In genomic region chr10:79100761-79101160, GRCh38 we compare ENCODE assay signal across 15 cellular contexts. TPM values are rescaled to one million over a fixed set of nuclear protein-coding genes. Genes with fewer than 3 reads are reported as not detected.
DNase-seq lines count a peak whose midpoint lies in the region; ATAC-seq, FAIRE-seq and TF ChIP-seq lines count a peak whose summit lies in the region.
"Had no signal": no experiment of that assay in that cellular context is flagged by ENCODE, and none has a peak within 500 bp of the region (broad histone marks: within the 10 kb centered on the region; RNA-seq: fewer than 3 reads in every experiment).

No MANE protein-coding gene starts in this region.

- ATAC-seq in A549 = no peak
- no peak for ATAC-seq in central memory CD8-positive, alpha-beta T cell (replicated peaks; ENCODE audit: extremely low read depth, poor library complexity, severe bottlenecking)
- no peak for ATAC-seq in HG03108 (IDR thresholded peaks at IDR 0.05; ENCODE audit: unreplicated experiment)
- ATAC-seq in GM18907 (IDR thresholded peaks at IDR 0.05; ENCODE audit: unreplicated experiment) = no peak
- ATAC-seq: left lung had no signal

- H3K27ac Mint-ChIP-seq in Caco-2 (ENCODE audit: unreplicated experiment) (peak overlapping the region; percentile 7), neural progenitor cell (peak overlapping the region; percentile 96)
- peak overlapping the region; percentile 33 for H3K27ac Mint-ChIP-seq in central memory CD8-positive, alpha-beta T cell (ENCODE audit: low read depth)
- H3K27ac Mint-ChIP-seq: activated naive CD4-positive, alpha-beta T cell treated with anti-CD3 and anti-CD28 coated beads for 36 hours had no signal

- H3K27me3 ChIP-seq in Caco-2 (replicated peaks; ENCODE audit: control insufficient read depth, insufficient read depth, low read length) (no peaks in the 10 kb centered on the region), neural progenitor cell (no peaks in the 10 kb centered on the region)
- H3K27me3 ChIP-seq: BE2C, hepatocyte, left lung had no signal

- 39% methylated on average over 2 of the region's 5 CpGs for WGBS in A549 (ENCODE audit: missing lambda C conversion rate)

- H3K9me3 Mint-ChIP-seq in Caco-2 (ENCODE audit: unreplicated experiment) (no peaks in the 10 kb centered on the region), neural progenitor cell (no peaks in the 10 kb centered on the region)
- H3K9me3 Mint-ChIP-seq in central memory CD8-positive, alpha-beta T cell = no peaks in the 10 kb centered on the region
- H3K9me3 Mint-ChIP-seq: activated naive CD4-positive, alpha-beta T cell treated with anti-CD3 and anti-CD28 coated beads for 36 hours had no signal

- H4K20me1 ChIP-seq in neural progenitor cell (ENCODE audit: low read depth) = peaks cover 99% of the 10 kb centered on the region

- no peak overlapping the region for H2AFZ ChIP-seq in neural progenitor cell (replicated peaks)
- H2AFZ ChIP-seq: hepatocyte had no signal

- H3K4me2 ChIP-seq in A549 (peak overlapping the region; percentile 55), neural progenitor cell (no peak overlapping the region)

- H3K27ac ChIP-seq in A549 (peak overlapping the region; percentile 55 to 92; a peak in 4 of 6 replicates), neural progenitor cell (no peak overlapping the region)

- no TSS peak for BruUV-seq in Caco-2 (replicated peaks; lab: Mats Ljungman, UMichigan)

- CTCF ChIA-PET in A549 (lab: Yijun Ruan, JAX) (interaction anchor here (1.1 to 8.7 kb wide), 3 partner anchors 11 to 95 kb away, joined by 3 to 65 read pairs (median 4); no protein-coding TSS in a partner anchor), Caco-2 (lab: Charles Lee) (interaction anchor here (0.5 to 0.6 kb wide), 2 partner anchors 27 to 95 kb away, joined by 3 read pairs; no protein-coding TSS in a partner anchor)

- no peak for TF ChIP-seq EP300 in A549 (IDR thresholded peaks at IDR 0.05)

- H3K27me3 Mint-ChIP-seq in Caco-2 (ENCODE audit: insufficient read depth, unreplicated experiment) (no peaks in the 10 kb centered on the region), neural progenitor cell (ENCODE audit: insufficient read depth, low read depth) (peaks cover 3% of the 10 kb centered on the region)
- no peaks in the 10 kb centered on the region for H3K27me3 Mint-ChIP-seq in central memory CD8-positive, alpha-beta T cell

- FAIRE-seq in A549 (lab: Jason Lieb, UNC) = no peak
- FAIRE-seq: colon had no signal

- peaks cover 1% of the 10 kb centered on the region; the same call in 1 of the 2 replicates for H3K36me3 ChIP-seq in Caco-2 (ENCODE audit: control insufficient read depth, insufficient read depth, low read length)
- no peaks in the 10 kb centered on the region for H3K36me3 ChIP-seq in neural progenitor cell
- H3K36me3 ChIP-seq: BE2C, left lung, thoracic aorta had no signal

- H3K79me2 ChIP-seq in neural progenitor cell (ENCODE audit: low read depth) = peaks cover 76% of the 10 kb centered on the region

- TF ChIP-seq POLR2A in A549 (IDR thresholded peaks at IDR 0.05; ENCODE audit: low read length) = no peak

- no peak overlapping the region for H3K4me3 ChIP-seq in A549
- no peak overlapping the region for H3K4me3 ChIP-seq in Caco-2 (ENCODE audit: low read depth, low read length)
- H3K4me3 ChIP-seq in neural progenitor cell = no peak overlapping the region
- H3K4me3 ChIP-seq: hepatocyte, left lung, thoracic aorta had no signal

- POLR2A ChIA-PET in A549 (lab: Yijun Ruan, JAX) = no interaction called here
- POLR2A ChIA-PET in Caco-2 (lab: Charles Lee) = no interaction called here

- no peaks in the 10 kb centered on the region for H3F3A ChIP-seq in neural progenitor cell (ENCODE audit: low read depth)

- intact Hi-C loops in Caco-2 (cut with micrococcal nuclease; ENCODE audit: unreplicated experiment) = no loop called here

- H3K4me1 Mint-ChIP-seq in Caco-2 (ENCODE audit: low read depth, unreplicated experiment) (peaks cover 27% of the 10 kb centered on the region), neural progenitor cell (peaks cover 67% of the 10 kb centered on the region)
- peaks cover 39% of the 10 kb centered on the region for H3K4me1 Mint-ChIP-seq in central memory CD8-positive, alpha-beta T cell

- no peak overlapping the region for H3K4me3 Mint-ChIP-seq in Caco-2 (ENCODE audit: unreplicated experiment)
- no peak overlapping the region for H3K4me3 Mint-ChIP-seq in central memory CD8-positive, alpha-beta T cell
- peak overlapping the region; percentile 1 for H3K4me3 Mint-ChIP-seq in neural progenitor cell
- H3K4me3 Mint-ChIP-seq: activated naive CD4-positive, alpha-beta T cell treated with anti-CD3 and anti-CD28 coated beads for 36 hours had no signal

- H3K4me1 ChIP-seq in A549 (peaks cover 95% of the 10 kb centered on the region), Caco-2 (peaks cover 24% of the 10 kb centered on the region), neural progenitor cell (peaks cover 7% of the 10 kb centered on the region)

- TF ChIP-seq CTCF in A549 (IDR thresholded peaks at IDR 0.05) (no peak), Caco-2 (IDR thresholded peaks at IDR 0.05; ENCODE audit: insufficient read depth in 1 of 2, low read depth in 1 of 2, low read length in 1 of 2, severe bottlenecking in 1 of 2, unreplicated experiment in 1 of 2) (no peak), neural progenitor cell (IDR thresholded peaks at IDR 0.05) (no peak)

- H3K9me3 ChIP-seq in A549 (no peaks in the 10 kb centered on the region), Caco-2 (no peaks in the 10 kb centered on the region), neural progenitor cell (ENCODE audit: low read depth) (no peaks in the 10 kb centered on the region)
- H3K9me3 ChIP-seq: BE2C, left lung, thoracic aorta had no signal

- H3K9ac ChIP-seq in neural progenitor cell = no peak overlapping the region

- DNase-seq in A549 (ENCODE audit: low read depth in 1 of 2, low spot score in 1 of 2) (no peak), Caco-2 (no peak), neural progenitor cell (ENCODE audit: low spot score) (no peak), DMS153 treated with DMSO at 0.1 percent for 48 hours (lab: John Stamatoyannopoulos, UW; ENCODE audit: unreplicated experiment) (no peak), NCI-H1105 (lab: John Stamatoyannopoulos, UW) (no peak)
- DNase-seq in central memory CD8-positive, alpha-beta T cell (ENCODE audit: low spot score in 2 of 2) = no peak
- DNase-seq: activated naive CD4-positive, alpha-beta T cell treated with anti-CD3 and anti-CD28 coated beads for 36 hours; BE2C; left lung; occipital lobe had no signal

- no peak for TF ChIP-seq RAD21 in A549 (conservative IDR thresholded peaks at IDR 0.05 in 1 of 2, IDR thresholded peaks at IDR 0.05 in 1 of 2)

- H3K36me3 Mint-ChIP-seq in Caco-2 (ENCODE audit: insufficient read depth, unreplicated experiment) = peaks cover 27% of the 10 kb centered on the region
- H3K36me3 Mint-ChIP-seq in central memory CD8-positive, alpha-beta T cell (ENCODE audit: insufficient read depth) = peaks cover 5% of the 10 kb centered on the region
- peaks cover 5% of the 10 kb centered on the region for H3K36me3 Mint-ChIP-seq in neural progenitor cell

TF ChIP-seq in A549, 52 proteins besides CTCF, POLR2A, EP300 and RAD21:
- TF ChIP-seq CEBPB (IDR thresholded peaks at IDR 0.05) (no peak), JUNB (IDR thresholded peaks at IDR 0.05) (no peak), SMC3 (IDR thresholded peaks at IDR 0.05) (no peak), KDM1A (IDR thresholded peaks at IDR 0.05; ENCODE audit: low read depth) (no peak), BHLHE40 (IDR thresholded peaks at IDR 0.05; ENCODE audit: low read depth, low read length) (no peak), ZNF302 (CRISPR knock-in tag; IDR thresholded peaks at IDR 0.05) (no peak), HDAC2 (IDR thresholded peaks at IDR 0.05) (no peak), CHD4 (IDR thresholded peaks at IDR 0.05; ENCODE audit: borderline replicate concordance) (no peak), NR3C1 (IDR thresholded peaks at IDR 0.05) (no peak), KDM5A (IDR thresholded peaks at IDR 0.05) (no peak), RCOR1 (IDR thresholded peaks at IDR 0.05; ENCODE audit: low read depth, low read length) (no peak), HEYL (CRISPR knock-in tag; IDR thresholded peaks at IDR 0.05) (no peak), HES2 (IDR thresholded peaks at IDR 0.05) (no peak), POLR2AphosphoS2 (conservative IDR thresholded peaks at IDR 0.05; ENCODE audit: low read length) (no peak)
- TF ChIP-seq, protein P1, sequence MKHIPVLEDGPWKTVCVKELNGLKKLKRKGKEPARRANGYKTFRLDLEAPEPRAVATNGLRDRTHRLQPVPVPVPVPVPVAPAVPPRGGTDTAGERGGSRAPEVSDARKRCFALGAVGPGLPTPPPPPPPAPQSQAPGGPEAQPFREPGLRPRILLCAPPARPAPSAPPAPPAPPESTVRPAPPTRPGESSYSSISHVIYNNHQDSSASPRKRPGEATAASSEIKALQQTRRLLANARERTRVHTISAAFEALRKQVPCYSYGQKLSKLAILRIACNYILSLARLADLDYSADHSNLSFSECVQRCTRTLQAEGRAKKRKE (CRISPR knock-in tag; IDR thresholded peaks at IDR 0.05; ENCODE audit: low read depth) = no peak

RNA-seq across cellular contexts. Expression of gene ZMIZ1, which starts 32.0 kb away (rescaled TPM):
- polyA plus RNA-seq in A549 (2011; rRNA removed) (8.1 and 14.7 TPM in 2 replicates), A549 (2017; fragmentation: RNase III; extraction: RNeasy Plus Mini Kit Qiagen cat#74134 plus additional on column Dnase treatment) (29.1 to 30.3 TPM (median 30.1 TPM) in 3 replicates)
- 31.6 and 42.1 TPM in 2 replicates for polyA plus RNA-seq in A549 (2012; cell fraction: cytosol; rRNA removed)
- polyA plus RNA-seq in A549 (2012; cell fraction: nucleus; rRNA removed) = 63.3 and 68.3 TPM in 2 replicates
- 16.1 and 17.8 TPM in 2 replicates for polyA minus RNA-seq in A549 (2011; rRNA and poly(A)+ RNA removed)
- total RNA-seq in Caco-2 (2022) (42.3 and 43.7 TPM in 2 replicates), neural progenitor cell (ENCODE audit: low replicate concordance) (5.8 and 12.3 TPM in 2 replicates)

Comparison
In these comparisons a context has a peak if more than half of its experiments do, and no peak if none do; other contexts are left out.
1. H3K27ac Mint-ChIP-seq: peak in every context shown above with its lines; median percentile 96 in neural progenitor cell; 33 in central memory CD8-positive, alpha-beta T cell; 7 in Caco-2.